10 cellular contexts compared by ENCODE assay signal in genomic region chr10:93030409-93030808, GRCh38. TPM values are rescaled to one million over a fixed set of nuclear protein-coding genes. Genes with fewer than 3 reads are reported as not detected.
A peak's percentile ranks its signal among the peaks of the same experiment; 100 is the strongest.
DNase-seq lines count a peak whose midpoint lies in the region; ATAC-seq and TF ChIP-seq lines count a peak whose summit lies in the region.
"Had no signal": no experiment of that assay in that cellular context is flagged by ENCODE, and none has a peak within 500 bp of the region (broad histone marks: within the 10 kb centered on the region; RNA-seq: fewer than 3 reads in every experiment).

No MANE protein-coding gene starts in this region.

- H3K9ac ChIP-seq in HCT116 (ENCODE audit: low read length) (peak overlapping the region; percentile 50), adipocyte (ENCODE audit: low read length) (peak overlapping the region; percentile 76)

- H3K4me3 ChIP-seq in HCT116 (replicated peaks in 1 of 2; ENCODE audit: low read depth in 1 of 2, low read length in 2 of 2) (no peak overlapping the region), adipocyte (ENCODE audit: low read length) (peak overlapping the region; percentile 45), foreskin fibroblast (ENCODE audit: low read depth in 1 of 2, low read length in 2 of 2) (no peak overlapping the region), tibial artery (no peak overlapping the region), OCI-LY7 (ENCODE audit: low read depth, low read length, poor library complexity, severe bottlenecking) (no peak overlapping the region)
- H3K4me3 ChIP-seq: left ventricle myocardium inferior had no signal

- H3K9me3 ChIP-seq in HCT116 (ENCODE audit: control insufficient read depth in 1 of 2, insufficient read depth in 1 of 2, low read depth in 1 of 2, low read length in 2 of 2) (no peaks in the 10 kb centered on the region), adipocyte (ENCODE audit: control insufficient read depth, low read length) (peaks cover 3% of the 10 kb centered on the region), tibial artery (peaks cover 0 to 5% (median 0%) of the 10 kb centered on the region in 3 donors), OCI-LY7 (ENCODE audit: low read length) (no peaks in the 10 kb centered on the region)

- H3K27me3 ChIP-seq in HCT116 (ENCODE audit: insufficient read depth, low read length) (no peaks in the 10 kb centered on the region), adipocyte (replicated peaks; ENCODE audit: control insufficient read depth, insufficient read depth, low read length) (no peaks in the 10 kb centered on the region), tibial artery (no peaks in the 10 kb centered on the region)

- H3K36me3 ChIP-seq in HCT116 (ENCODE audit: control insufficient read depth in 1 of 2, insufficient read depth in 2 of 2, low read length in 2 of 2) (no peaks in the 10 kb centered on the region), adipocyte (ENCODE audit: control insufficient read depth, insufficient read depth, low read length, severe bottlenecking) (no peaks in the 10 kb centered on the region), tibial artery (peaks cover 3 to 4% (median 3%) of the 10 kb centered on the region in 3 donors), OCI-LY7 (ENCODE audit: insufficient read depth, low read length) (no peaks in the 10 kb centered on the region)

- POLR2A ChIA-PET in HCT116 (lab: Charles Lee): no interaction called here
- POLR2A ChIA-PET in OCI-LY7 (lab: Charles Lee): no interaction called here

- H3K4me1 ChIP-seq in HCT116 (ENCODE audit: control insufficient read depth in 1 of 2, insufficient read depth in 2 of 2, low read length in 2 of 2) (peaks cover 19 to 37% of the 10 kb centered on the region in 2 experiments), adipocyte (ENCODE audit: control insufficient read depth, insufficient read depth, low read length) (peaks cover 30% of the 10 kb centered on the region), tibial artery (peaks cover 0 to 66% (median 22%) of the 10 kb centered on the region in 4 donors), OCI-LY7 (ENCODE audit: insufficient read depth, low read length, poor library complexity, severe bottlenecking) (no peaks in the 10 kb centered on the region)

- BruUV-seq in HCT116 (replicated peaks; lab: Mats Ljungman, UMichigan) (no TSS peak), OCI-LY7 (replicated peaks; lab: Mats Ljungman, UMichigan) (no TSS peak)

- peak overlapping the region; percentile 47 for H3K4me2 ChIP-seq in HCT116 (ENCODE audit: low read length)
- H3K4me2 ChIP-seq in OCI-LY7 (ENCODE audit: low read length): no peak overlapping the region

- CTCF ChIA-PET in HCT116 (lab: Charles Lee): no interaction called here
- CTCF ChIA-PET in OCI-LY7 (lab: Charles Lee; ENCODE audit: unreplicated experiment): no interaction called here

- H4K20me1 ChIP-seq in HCT116 (ENCODE audit: insufficient read depth) (no peaks in the 10 kb centered on the region), OCI-LY7 (ENCODE audit: insufficient read depth, low read length) (no peaks in the 10 kb centered on the region)

- intact Hi-C loops in HCT116 (cut with micrococcal nuclease): loop anchor here (5.0 kb wide), 1 partner anchor 138 kb away; no protein-coding TSS in a partner anchor
- intact Hi-C loops in tibial artery (cut with DNase I; ENCODE audit: low total_unique reads): no loop called here
- intact Hi-C loops in OCI-LY7 (cut with micrococcal nuclease; ENCODE audit: unreplicated experiment): no loop called here

- ATAC-seq in HCT116: peak; percentile 83
- no peak for ATAC-seq in HG02885 (IDR thresholded peaks at IDR 0.05; ENCODE audit: poor library complexity, unreplicated experiment)

- H3K79me2 ChIP-seq in HCT116 (ENCODE audit: insufficient read depth, low read length): no peaks in the 10 kb centered on the region
- H3K79me2 ChIP-seq in OCI-LY7 (ENCODE audit: insufficient read depth, low read depth, low read length): no peaks in the 10 kb centered on the region

- TF ChIP-seq POLR2A in HCT116 (IDR thresholded peaks at IDR 0.05; ENCODE audit: borderline replicate concordance, extremely low read depth, insufficient read depth, insufficient read length): no peak

- no peak for TF ChIP-seq RAD21 in HCT116 (IDR thresholded peaks at IDR 0.05; ENCODE audit: low read depth)

- RAD21 ChIA-PET in HCT116 (lab: Charles Lee; ENCODE audit: low non-redundant PET in 1 of 2, low total read pairs in 2 of 2, uncharacterized antibody in 2 of 2, unreplicated experiment in 2 of 2): no interaction called here

- TF ChIP-seq CTCF in HCT116 (IDR thresholded peaks at IDR 0.05 in 2 of 3, conservative IDR thresholded peaks at IDR 0.05 in 1 of 3; ENCODE audit: borderline replicate concordance in 1 of 3, insufficient read depth in 1 of 3, low read depth in 2 of 3, low read length in 2 of 3) (no peak), foreskin fibroblast (IDR thresholded peaks at IDR 0.05; ENCODE audit: low read depth, low read length) (no peak), tibial artery (IDR thresholded peaks at IDR 0.05) (no peak), OCI-LY7 (conservative IDR thresholded peaks at IDR 0.05; ENCODE audit: low read length) (no peak)

- H2AFZ ChIP-seq in HCT116 (ENCODE audit: low read depth, low read length, poor library complexity, severe bottlenecking) (no peak overlapping the region), OCI-LY7 (ENCODE audit: low read length) (no peak overlapping the region)

- DNase-seq in HCT116 (ENCODE audit: low read depth, low spot score) (peak; percentile 8), adipocyte (ENCODE audit: low read depth) (peak; percentile 89), foreskin fibroblast (peak; percentile 54 to 79), tibial artery (no peak), OCI-LY7 (ENCODE audit: low spot score) (no peak), NCI-H2107 treated with DMSO at 0.1 percent for 48 hours (lab: John Stamatoyannopoulos, UW; ENCODE audit: unreplicated experiment) (no peak)
- DNase-seq: activated CD4-positive, alpha-beta T cell treated with anti-CD3 and anti-CD28 coated beads for 48 hours; left ventricle myocardium inferior; SHP77 had no signal

- H3K27ac ChIP-seq in HCT116 (ENCODE audit: low read depth, low read length) (peak overlapping the region; percentile 57; the same call in 1 of the 2 replicates), tibial artery (peak overlapping the region; percentile 60 to 67), OCI-LY7 (ENCODE audit: low read depth, low read length, poor library complexity, severe bottlenecking) (no peak overlapping the region)
- H3K27ac ChIP-seq: left ventricle myocardium inferior had no signal

- H3K9me2 ChIP-seq in HCT116 (ENCODE audit: insufficient read depth) (no peaks in the 10 kb centered on the region), OCI-LY7 (ENCODE audit: insufficient read depth, low read length) (no peaks in the 10 kb centered on the region)

TF ChIP-seq in HCT116, 20 proteins besides CTCF, POLR2A, EP300 and RAD21:
- TF ChIP-seq CBX3 (IDR thresholded peaks at IDR 0.05; ENCODE audit: low read depth) (peak; percentile 38; the same call in 1 of the 2 replicates), ZFX (IDR thresholded peaks at IDR 0.05) (no peak), SP1 (IDR thresholded peaks at IDR 0.05; ENCODE audit: low read depth) (peak; percentile 25; the same call in 1 of the 2 replicates), FOSL1 (IDR thresholded peaks at IDR 0.05; ENCODE audit: low read depth) (peak; percentile 67), JUND (IDR thresholded peaks at IDR 0.05) (peak; percentile 57), ELF1 (IDR thresholded peaks at IDR 0.05; ENCODE audit: borderline replicate concordance, low read depth) (no peak)
TF ChIP-seq in HCT116: peak in this region for 4.

RNA-seq across cellular contexts. Expression of gene CYP26C1, which starts 30.2 kb away (rescaled TPM):
- total RNA-seq in HCT116 (2021; ENCODE audit: unreplicated experiment): 0.07 TPM
- polyA plus RNA-seq in HCT116 (2012): 0.01 TPM in 1 of 2 replicates, not detected in the other
- total RNA-seq in OCI-LY7 (2014; rRNA removed; shearing (Covaris generic)): 0.15 and 0.19 TPM in 2 replicates
- 0.09 and 0.15 TPM in 2 replicates for total RNA-seq in OCI-LY7 (2022)
- total RNA-seq: left ventricle myocardium inferior had no signal

RNA-seq across cellular contexts. Expression of gene CYP26A1, which starts 43.3 kb away (rescaled TPM):
- total RNA-seq in HCT116 (2021; ENCODE audit: unreplicated experiment) (0.17 TPM), OCI-LY7 (2022) (not detected in 2 replicates)
- polyA plus RNA-seq in HCT116 (2012): 0.06 and 0.12 TPM in 2 replicates
- total RNA-seq in OCI-LY7 (2014; rRNA removed; shearing (Covaris generic)): not detected in 2 replicates
- total RNA-seq: left ventricle myocardium inferior had no signal

Comparison
In these comparisons a context has a peak if more than half of its experiments do, and no peak if none do; other contexts are left out.
1. DNase-seq: peak in HCT116 (single experiment), adipocyte (single experiment) and foreskin fibroblast (2 of 2); none in tibial artery (0 of 2), OCI-LY7 (single experiment) and NCI-H2107 treated with DMSO at 0.1 percent for 48 hours (single experiment).